In genomic region chr21:5055027-5055755, GRCh38 we compare ENCODE assay signal across 8 cellular contexts.
DNase-seq lines count a peak whose midpoint lies in the region; ATAC-seq and TF ChIP-seq lines count a peak whose summit lies in the region.
"Not testable (repeated sequence)": the region's sequence is repeated elsewhere in the genome, so short reads cannot be mapped to it uniquely, and the experiment has no call there.

No MANE protein-coding gene starts in this region.

- not testable (repeated sequence) for H3K23ac ChIP-seq in mesenchymal stem cell (ENCODE audit: low read length in 2 of 2)

- DNase-seq in CD4-positive, alpha-beta T cell; activated B cell treated with CpG ODN at 0.5 μM for 24 hours; activated naive CD8-positive, alpha-beta T cell treated with anti-CD3 and anti-CD28 coated beads, Interleukin-2, amount 10 ng/mL, durations not matched to agents 7 days and 5 days; stimulated activated naive B cell treated with anti-CD40 and anti-IgM and Interleukin-4, amounts not matched to agents 10 μg/mL and 1 μg/mL and 100 μg/mL, for 72 hours: not testable (repeated sequence)
- peak; percentile 52 for DNase-seq in NB4 (ENCODE audit: low read depth)
- peak; percentile 29 for DNase-seq in fibroblast of villous mesenchyme (ENCODE audit: low read depth)
- peak; percentile 27 for DNase-seq in left ventricle myocardium superior
- DNase-seq in mesenchymal stem cell: peak; percentile 26

- not testable (repeated sequence) for H3K9me3 ChIP-seq in CD4-positive, alpha-beta T cell (ENCODE audit: control insufficient read depth, low read length); mesenchymal stem cell (ENCODE audit: control insufficient read depth, low read length)

- not testable (repeated sequence) for H3K9me3 Mint-ChIP-seq in CD4-positive, alpha-beta T cell; activated B cell treated with CpG ODN at 0.5 μM for 24 hours; activated naive CD8-positive, alpha-beta T cell treated with anti-CD3 and anti-CD28 coated beads, Interleukin-2, amount 10 ng/mL, durations not matched to agents 7 days and 5 days; stimulated activated naive B cell treated with anti-CD40 and anti-IgM and Interleukin-4, amounts not matched to agents 10 μg/mL and 1 μg/mL and 100 μg/mL, for 72 hours

- not testable (repeated sequence) for H2BK15ac ChIP-seq in mesenchymal stem cell (ENCODE audit: low read depth, poor library complexity, severe bottlenecking)

- not testable (repeated sequence) for H3K4me2 ChIP-seq in mesenchymal stem cell (ENCODE audit: low read length, poor library complexity, severe bottlenecking)

- not testable (repeated sequence) for H3K14ac ChIP-seq in mesenchymal stem cell (ENCODE audit: low read length in 2 of 2)

- not testable (repeated sequence) for TF ChIP-seq POLR2A in NB4 (IDR thresholded peaks at IDR 0.05; ENCODE audit: extremely low read depth, insufficient read length)

- H2BK5ac ChIP-seq in mesenchymal stem cell (ENCODE audit: low read depth, low read length, poor library complexity, severe bottlenecking): not testable (repeated sequence)

- H3K18ac ChIP-seq in mesenchymal stem cell (ENCODE audit: low read depth in 1 of 2, low read length in 2 of 2): not testable (repeated sequence)

- not testable (repeated sequence) for H2BK120ac ChIP-seq in mesenchymal stem cell (ENCODE audit: low read depth, low read length)

- peak; percentile 32 for ATAC-seq in CD4-positive, alpha-beta T cell (ENCODE audit: poor library complexity)
- ATAC-seq in activated B cell treated with CpG ODN at 0.5 μM for 24 hours (ENCODE audit: low read depth): peak; percentile 6
- peak; percentile 41 for ATAC-seq in activated naive CD8-positive, alpha-beta T cell treated with anti-CD3 and anti-CD28 coated beads, Interleukin-2, amount 10 ng/mL, durations not matched to agents 7 days and 5 days (ENCODE audit: low read depth)
- peak; percentile 69 for ATAC-seq in left ventricle myocardium superior
- ATAC-seq in stimulated activated naive B cell treated with anti-CD40 and anti-IgM and Interleukin-4, amounts not matched to agents 10 μg/mL and 1 μg/mL and 100 μg/mL, for 72 hours (replicated peaks): peak; percentile 24 to 30

- H3K4ac ChIP-seq in mesenchymal stem cell (ENCODE audit: low read depth in 1 of 2, low read length in 2 of 2): not testable (repeated sequence)

- not testable (repeated sequence) for H3K27me3 Mint-ChIP-seq in CD4-positive, alpha-beta T cell; activated B cell treated with CpG ODN at 0.5 μM for 24 hours; activated naive CD8-positive, alpha-beta T cell treated with anti-CD3 and anti-CD28 coated beads, Interleukin-2, amount 10 ng/mL, durations not matched to agents 7 days and 5 days; stimulated activated naive B cell treated with anti-CD40 and anti-IgM and Interleukin-4, amounts not matched to agents 10 μg/mL and 1 μg/mL and 100 μg/mL, for 72 hours

- H3K27ac Mint-ChIP-seq in CD4-positive, alpha-beta T cell; activated B cell treated with CpG ODN at 0.5 μM for 24 hours; activated naive CD8-positive, alpha-beta T cell treated with anti-CD3 and anti-CD28 coated beads, Interleukin-2, amount 10 ng/mL, durations not matched to agents 7 days and 5 days; stimulated activated naive B cell treated with anti-CD40 and anti-IgM and Interleukin-4, amounts not matched to agents 10 μg/mL and 1 μg/mL and 100 μg/mL, for 72 hours: not testable (repeated sequence)

- not testable (repeated sequence) for H4K91ac ChIP-seq in mesenchymal stem cell (ENCODE audit: low read length)

- H3K4me1 ChIP-seq in mesenchymal stem cell (ENCODE audit: control insufficient read depth, insufficient read depth, low read depth, low read length): not testable (repeated sequence)

- H3K79me1 ChIP-seq in mesenchymal stem cell (replicated peaks; ENCODE audit: low read length, poor library complexity, severe bottlenecking): not testable (repeated sequence)

- not testable (repeated sequence) for H3K27me3 ChIP-seq in CD4-positive, alpha-beta T cell (ENCODE audit: control insufficient read depth, insufficient read depth, low read length); mesenchymal stem cell (ENCODE audit: control insufficient read depth in 1 of 2, insufficient read depth in 1 of 2, low read length in 2 of 2)

- no CpG with 5 or more reads among the region's 13 CpGs for WGBS in mesenchymal stem cell

- H3K27ac ChIP-seq in CD4-positive, alpha-beta T cell (ENCODE audit: low read depth, low read length); mesenchymal stem cell (ENCODE audit: low read length, poor library complexity, severe bottlenecking): not testable (repeated sequence)

- not testable (repeated sequence) for H2AK5ac ChIP-seq in mesenchymal stem cell (ENCODE audit: low read length, severe bottlenecking)

- not testable (repeated sequence) for H3K4me3 ChIP-seq in NB4 (ENCODE audit: low read depth, low read length); fibroblast of villous mesenchyme (ENCODE audit: low read depth, low read length); mesenchymal stem cell (ENCODE audit: insufficient read depth in 1 of 2, low read depth in 1 of 2, low read length in 2 of 2)

- not testable (repeated sequence) for H3K4me3 Mint-ChIP-seq in CD4-positive, alpha-beta T cell; activated B cell treated with CpG ODN at 0.5 μM for 24 hours; activated naive CD8-positive, alpha-beta T cell treated with anti-CD3 and anti-CD28 coated beads, Interleukin-2, amount 10 ng/mL, durations not matched to agents 7 days and 5 days; stimulated activated naive B cell treated with anti-CD40 and anti-IgM and Interleukin-4, amounts not matched to agents 10 μg/mL and 1 μg/mL and 100 μg/mL, for 72 hours

- H2AFZ ChIP-seq in mesenchymal stem cell (ENCODE audit: low read depth, low read length): not testable (repeated sequence)

- H2BK12ac ChIP-seq in mesenchymal stem cell (ENCODE audit: low read length in 2 of 2): not testable (repeated sequence)

- CTCF ChIA-PET in CD4-positive, alpha-beta T cell (lab: Charles Lee); activated B cell treated with CpG ODN at 0.5 μM for 24 hours (lab: Charles Lee): not testable (repeated sequence)

- H3K36me3 ChIP-seq in mesenchymal stem cell (ENCODE audit: control insufficient read depth in 1 of 2, insufficient read depth in 2 of 2, low read depth in 1 of 2, low read length in 2 of 2): not testable (repeated sequence)

- H3K4me1 Mint-ChIP-seq in CD4-positive, alpha-beta T cell (ENCODE audit: low read depth); activated B cell treated with CpG ODN at 0.5 μM for 24 hours; activated naive CD8-positive, alpha-beta T cell treated with anti-CD3 and anti-CD28 coated beads, Interleukin-2, amount 10 ng/mL, durations not matched to agents 7 days and 5 days; stimulated activated naive B cell treated with anti-CD40 and anti-IgM and Interleukin-4, amounts not matched to agents 10 μg/mL and 1 μg/mL and 100 μg/mL, for 72 hours: not testable (repeated sequence)

- intact Hi-C loops in CD4-positive, alpha-beta T cell (cut with DNase I, micrococcal nuclease); activated B cell treated with CpG ODN at 0.5 μM for 24 hours (cut with micrococcal nuclease); left ventricle myocardium superior (cut with micrococcal nuclease): not testable (repeated sequence)

- H3K36me3 Mint-ChIP-seq in CD4-positive, alpha-beta T cell (ENCODE audit: low read depth); activated B cell treated with CpG ODN at 0.5 μM for 24 hours (ENCODE audit: low read depth); activated naive CD8-positive, alpha-beta T cell treated with anti-CD3 and anti-CD28 coated beads, Interleukin-2, amount 10 ng/mL, durations not matched to agents 7 days and 5 days; stimulated activated naive B cell treated with anti-CD40 and anti-IgM and Interleukin-4, amounts not matched to agents 10 μg/mL and 1 μg/mL and 100 μg/mL, for 72 hours: not testable (repeated sequence)

- not testable (repeated sequence) for H3K9ac ChIP-seq in mesenchymal stem cell (ENCODE audit: low read length)

- H4K8ac ChIP-seq in mesenchymal stem cell (ENCODE audit: low read length): not testable (repeated sequence)

- not testable (repeated sequence) for TF ChIP-seq CTCF in CD4-positive, alpha-beta T cell (IDR thresholded peaks at IDR 0.05); NB4 (IDR thresholded peaks at IDR 0.05; ENCODE audit: low read depth, low read length); activated B cell treated with CpG ODN at 0.5 μM for 24 hours (IDR thresholded peaks at IDR 0.05); fibroblast of villous mesenchyme (IDR thresholded peaks at IDR 0.05; ENCODE audit: insufficient read depth, low read depth, low read length)

- POLR2A ChIA-PET in CD4-positive, alpha-beta T cell (lab: Charles Lee); activated B cell treated with CpG ODN at 0.5 μM for 24 hours (lab: Charles Lee); activated naive CD8-positive, alpha-beta T cell treated with anti-CD3 and anti-CD28 coated beads, Interleukin-2, amount 10 ng/mL, durations not matched to agents 7 days and 5 days (lab: Charles Lee): not testable (repeated sequence)

Comparison
In these comparisons a context has a peak if more than half of its experiments do, and no peak if none do; other contexts are left out.
1. ATAC-seq: peak in every context shown above with its lines; median percentile 69 in left ventricle myocardium superior; 41 in activated naive CD8-positive, alpha-beta T cell treated with anti-CD3 and anti-CD28 coated beads, Interleukin-2, amount 10 ng/mL, durations not matched to agents 7 days and 5 days; 32 in CD4-positive, alpha-beta T cell; 27 in stimulated activated naive B cell treated with anti-CD40 and anti-IgM and Interleukin-4, amounts not matched to agents 10 μg/mL and 1 μg/mL and 100 μg/mL, for 72 hours; 6 in activated B cell treated with CpG ODN at 0.5 μM for 24 hours.